In genomic region chr12:130981947-130982346, GRCh38 we compare ENCODE assay signal across 24 cellular contexts. TPM values are rescaled to one million over a fixed set of nuclear protein-coding genes. Genes with fewer than 3 reads are reported as not detected.
DNase-seq lines count a peak whose midpoint lies in the region; ATAC-seq and TF ChIP-seq lines count a peak whose summit lies in the region.
"Had no signal": no experiment of that assay in that cellular context is flagged by ENCODE, and none has a peak within 500 bp of the region (broad histone marks: within the 10 kb centered on the region; RNA-seq: fewer than 3 reads in every experiment).

No MANE protein-coding gene starts in this region.

- no peaks in the 10 kb centered on the region for H4K20me1 ChIP-seq in OCI-LY7 (ENCODE audit: insufficient read depth, low read length)

- TF ChIP-seq POLR2A in heart left ventricle (IDR thresholded peaks at IDR 0.05) (no peak), sigmoid colon (IDR thresholded peaks at IDR 0.05) (no peak)

- CTCF ChIA-PET in OCI-LY7 (lab: Charles Lee; ENCODE audit: unreplicated experiment) = no interaction called here
- CTCF ChIA-PET in HEK293T (lab: Yijun Ruan, JAX) = no interaction called here

- H3K4me3 ChIP-seq in left ventricle myocardium inferior (no peak overlapping the region), heart left ventricle (no peak overlapping the region), OCI-LY7 (ENCODE audit: low read depth, low read length, poor library complexity, severe bottlenecking) (peak overlapping the region; percentile 55), endodermal cell (ENCODE audit: low read length) (no peak overlapping the region), sigmoid colon (no peak overlapping the region)
- H3K4me3 ChIP-seq: GM23338, Peyer's patch had no signal

- H3K79me2 ChIP-seq in OCI-LY7 (ENCODE audit: insufficient read depth, low read depth, low read length) = 0 out of 2 replicates have a peak, but pooled peaks cover 4% of the 10 kb centered on the region

- no peak overlapping the region for H3K4me3 Mint-ChIP-seq in endodermal cell
- H3K4me3 Mint-ChIP-seq: CD4-positive, alpha-beta T cell; GM23338 had no signal

- H3K9me2 ChIP-seq in OCI-LY7 (ENCODE audit: insufficient read depth, low read length) = no peaks in the 10 kb centered on the region

- BruUV-seq in OCI-LY7 (replicated peaks; lab: Mats Ljungman, UMichigan) = no TSS peak

- H3K4me1 ChIP-seq in left ventricle myocardium inferior (peaks cover 57% of the 10 kb centered on the region), heart left ventricle (peaks cover 0 to 41% (median 12%) of the 10 kb centered on the region in 12 donors), OCI-LY7 (ENCODE audit: insufficient read depth, low read length, poor library complexity, severe bottlenecking) (peaks cover 67% of the 10 kb centered on the region), endodermal cell (ENCODE audit: control insufficient read depth, insufficient read depth, low read length) (no peaks in the 10 kb centered on the region), sigmoid colon (peaks cover 0 to 23% (median 21%) of the 10 kb centered on the region in 4 donors)
- H3K4me1 ChIP-seq: BE2C had no signal

- DNase-seq in left ventricle myocardium inferior (no peak), heart left ventricle (no peak), OCI-LY7 (ENCODE audit: low spot score) (no peak), endodermal cell (peak; percentile 42), sigmoid colon (peak; percentile 38), ureter (ENCODE audit: low spot score) (no peak), cerebellum (ENCODE audit: low spot score) (no peak), HEK293T (ENCODE audit: extremely low spot score) (no peak)
- DNase-seq: BE2C; CD4-positive, alpha-beta T cell; COR-L47; DMS79; Karpas-422; NCI-H1105 treated with DMSO at 0.1 percent for 48 hours; NCI-H1694; NCI-H2081; NCI-H2171; NCI-H345; NCI-H524; NCI-H82; Peyer's patch had no signal

- peak overlapping the region; percentile 77 for H3K27ac ChIP-seq in left ventricle myocardium inferior (replicated peaks)
- H3K27ac ChIP-seq in heart left ventricle = peak overlapping the region in 1 of 12 donors; percentile 59
- peak overlapping the region; percentile 97 for H3K27ac ChIP-seq in OCI-LY7 (ENCODE audit: low read depth, low read length, poor library complexity, severe bottlenecking)
- H3K27ac ChIP-seq in endodermal cell (ENCODE audit: low read depth, low read length) = no peak overlapping the region
- no peak overlapping the region for H3K27ac ChIP-seq in sigmoid colon
- H3K27ac ChIP-seq: Peyer's patch had no signal

- H3K4me2 ChIP-seq in OCI-LY7 (ENCODE audit: low read length) = peak overlapping the region; percentile 77
- H3K4me2 ChIP-seq: GM23338 had no signal

- no peak for TF ChIP-seq CTCF in left ventricle myocardium inferior (IDR thresholded peaks at IDR 0.05; ENCODE audit: borderline replicate concordance)
- no peak for TF ChIP-seq CTCF in heart left ventricle (IDR thresholded peaks at IDR 0.05)
- no peak for TF ChIP-seq CTCF in OCI-LY7 (conservative IDR thresholded peaks at IDR 0.05; ENCODE audit: low read length)
- TF ChIP-seq CTCF in endodermal cell (conservative IDR thresholded peaks at IDR 0.05) = no peak
- TF ChIP-seq CTCF in sigmoid colon (IDR thresholded peaks at IDR 0.05) = no peak

- peaks cover 3% of the 10 kb centered on the region for H3K27me3 Mint-ChIP-seq in endodermal cell (ENCODE audit: insufficient read depth)

- H3K9ac ChIP-seq in endodermal cell (ENCODE audit: extremely low read depth, low read length, poor library complexity, severe bottlenecking) = no peak overlapping the region

- POLR2A ChIA-PET in OCI-LY7 (lab: Charles Lee) (interaction anchor here (1.0 kb wide), 1 partner anchor 10 kb away, joined by 5 read pairs; no protein-coding TSS in a partner anchor), HEK293T (lab: Yijun Ruan, JAX) (no interaction called here)

- H3K9me3 ChIP-seq in left ventricle myocardium inferior (replicated peaks) (no peaks in the 10 kb centered on the region), heart left ventricle (no peaks in the 10 kb centered on the region), OCI-LY7 (ENCODE audit: low read length) (no peaks in the 10 kb centered on the region), endodermal cell (ENCODE audit: control insufficient read depth, low read length) (no peaks in the 10 kb centered on the region), sigmoid colon (no peaks in the 10 kb centered on the region)
- H3K9me3 ChIP-seq: BE2C, Peyer's patch had no signal

- H3K27me3 ChIP-seq in left ventricle myocardium inferior (ENCODE audit: low read depth) (no peaks in the 10 kb centered on the region), heart left ventricle (no peaks in the 10 kb centered on the region), endodermal cell (ENCODE audit: control insufficient read depth, insufficient read depth, low read length, poor library complexity, severe bottlenecking) (no peaks in the 10 kb centered on the region), sigmoid colon (no peaks in the 10 kb centered on the region)
- H3K27me3 ChIP-seq: BE2C, Peyer's patch had no signal

- intact Hi-C loops in left ventricle myocardium inferior (cut with micrococcal nuclease) = no loop called here
- intact Hi-C loops in heart left ventricle (cut with DNase I) = no loop called here
- intact Hi-C loops in OCI-LY7 (cut with micrococcal nuclease; ENCODE audit: unreplicated experiment) = loop anchor here (2.0 kb wide), 2 partner anchors 103 to 111 kb away; no protein-coding TSS in a partner anchor
- intact Hi-C loops in sigmoid colon (cut with DNase I) = no loop called here

- TF ChIP-seq EP300 in sigmoid colon (IDR thresholded peaks at IDR 0.05) = no peak

- peak overlapping the region; percentile 71; the same call in 1 of the 2 replicates for H2AFZ ChIP-seq in OCI-LY7 (ENCODE audit: low read length)
- H2AFZ ChIP-seq: GM23338 had no signal

- H3K36me3 Mint-ChIP-seq in endodermal cell (ENCODE audit: low read depth) = no peaks in the 10 kb centered on the region

- peaks cover 12% of the 10 kb centered on the region for H3K36me3 ChIP-seq in left ventricle myocardium inferior
- H3K36me3 ChIP-seq in heart left ventricle = peaks cover 0 to 10% (median under 1%) of the 10 kb centered on the region in 9 donors
- H3K36me3 ChIP-seq in OCI-LY7 (ENCODE audit: insufficient read depth, low read length) = no peaks in the 10 kb centered on the region
- no peaks in the 10 kb centered on the region for H3K36me3 ChIP-seq in endodermal cell (ENCODE audit: control insufficient read depth, insufficient read depth, low read length)
- H3K36me3 ChIP-seq in sigmoid colon = no peaks in the 10 kb centered on the region
- H3K36me3 ChIP-seq: BE2C, Peyer's patch had no signal

- H3K27ac Mint-ChIP-seq in endodermal cell = no peak overlapping the region
- H3K27ac Mint-ChIP-seq: CD4-positive, alpha-beta T cell; GM23338 had no signal

- H3K9me3 Mint-ChIP-seq in endodermal cell = no peaks in the 10 kb centered on the region
- H3K9me3 Mint-ChIP-seq: CD4-positive, alpha-beta T cell; GM23338 had no signal

- 88 to 94% (median 92%) methylated on average over 11 of the region's 11 CpGs for WGBS in heart left ventricle, 4 donors
- 90 to 95% methylated on average over 3 to 11 of the region's 11 CpGs for WGBS in endodermal cell (ENCODE audit: insufficient coverage in 1 of 2, insufficient read length in 1 of 2), 2 experiments
- WGBS in sigmoid colon, 2 donors = 84 to 90% methylated on average over 11 of the region's 11 CpGs

- no peak for ATAC-seq in heart left ventricle
- ATAC-seq: HCT116 had no signal

- no peaks in the 10 kb centered on the region for H3K4me1 Mint-ChIP-seq in endodermal cell

TF ChIP-seq in HEK293T, 16 proteins besides CTCF, POLR2A, EP300 and RAD21:
- TF ChIP-seq FOXK2 (IDR thresholded peaks at IDR 0.05) (no peak), TARDBP (IDR thresholded peaks at IDR 0.05) (no peak), CTBP1 (IDR thresholded peaks at IDR 0.05; ENCODE audit: borderline replicate concordance) (no peak)

RNA-seq across cellular contexts. Expression of gene ADGRD1, which starts 28.2 kb away (rescaled TPM):
- total RNA-seq in left ventricle myocardium inferior (99.5 TPM), heart left ventricle (100 to 1,000 TPM in 2 of 9 donors, 10 to 100 TPM in 7; 36.3 to 109 (median 75.1) TPM), OCI-LY7 (2022) (1.4 and 1.7 TPM in 2 replicates), endodermal cell (1 to 10 TPM; 1.3 to 2.9 TPM), sigmoid colon (10 to 100 TPM in 3 of 4 donors, 1 to 10 TPM in 1; 7.2 to 22.5 (median 14.2) TPM), ureter (80.2 TPM), cerebellum (4.3 TPM)
- polyA plus RNA-seq in heart left ventricle (10 to 100 TPM; 22.7 to 25.7 TPM), sigmoid colon (1 to 10 TPM in 2 of 3 donors, under 1 TPM in 1; 0.46 to 3.8 (median 3.0) TPM)
- 0.95 and 1.0 TPM in 2 replicates for total RNA-seq in OCI-LY7 (2014; rRNA removed; shearing (Covaris generic))
- 2.3 TPM for polyA plus RNA-seq in endodermal cell (2013, experiment 1 of 2)
- 1.7 TPM for polyA plus RNA-seq in endodermal cell (2013, experiment 2 of 2)
- total RNA-seq: M059J had no signal
- polyA plus RNA-seq: GM23338 had no signal

Comparison
In these comparisons a context has a peak if more than half of its experiments do, and no peak if none do; other contexts are left out.
1. DNase-seq: peak in endodermal cell (single experiment) and sigmoid colon (single experiment); none in left ventricle myocardium inferior (single experiment), heart left ventricle (0 of 5), OCI-LY7 (single experiment), ureter (single experiment), cerebellum (single experiment) and HEK293T (single experiment).
2. H3K27ac ChIP-seq: peak in left ventricle myocardium inferior (single experiment) and OCI-LY7 (single experiment); none in endodermal cell (single experiment) and sigmoid colon (0 of 4).